In genomic region chr16:12260119-12260646, GRCh38 we compare ENCODE assay signal across 2 cellular contexts.
TF ChIP-seq lines count a peak whose summit lies in the region.

No MANE protein-coding gene starts in this region.

TF ChIP-seq in GM23338, 12 proteins besides CTCF, POLR2A, EP300 and RAD21 (continued from another document):
- TF ChIP-seq, protein P1, sequence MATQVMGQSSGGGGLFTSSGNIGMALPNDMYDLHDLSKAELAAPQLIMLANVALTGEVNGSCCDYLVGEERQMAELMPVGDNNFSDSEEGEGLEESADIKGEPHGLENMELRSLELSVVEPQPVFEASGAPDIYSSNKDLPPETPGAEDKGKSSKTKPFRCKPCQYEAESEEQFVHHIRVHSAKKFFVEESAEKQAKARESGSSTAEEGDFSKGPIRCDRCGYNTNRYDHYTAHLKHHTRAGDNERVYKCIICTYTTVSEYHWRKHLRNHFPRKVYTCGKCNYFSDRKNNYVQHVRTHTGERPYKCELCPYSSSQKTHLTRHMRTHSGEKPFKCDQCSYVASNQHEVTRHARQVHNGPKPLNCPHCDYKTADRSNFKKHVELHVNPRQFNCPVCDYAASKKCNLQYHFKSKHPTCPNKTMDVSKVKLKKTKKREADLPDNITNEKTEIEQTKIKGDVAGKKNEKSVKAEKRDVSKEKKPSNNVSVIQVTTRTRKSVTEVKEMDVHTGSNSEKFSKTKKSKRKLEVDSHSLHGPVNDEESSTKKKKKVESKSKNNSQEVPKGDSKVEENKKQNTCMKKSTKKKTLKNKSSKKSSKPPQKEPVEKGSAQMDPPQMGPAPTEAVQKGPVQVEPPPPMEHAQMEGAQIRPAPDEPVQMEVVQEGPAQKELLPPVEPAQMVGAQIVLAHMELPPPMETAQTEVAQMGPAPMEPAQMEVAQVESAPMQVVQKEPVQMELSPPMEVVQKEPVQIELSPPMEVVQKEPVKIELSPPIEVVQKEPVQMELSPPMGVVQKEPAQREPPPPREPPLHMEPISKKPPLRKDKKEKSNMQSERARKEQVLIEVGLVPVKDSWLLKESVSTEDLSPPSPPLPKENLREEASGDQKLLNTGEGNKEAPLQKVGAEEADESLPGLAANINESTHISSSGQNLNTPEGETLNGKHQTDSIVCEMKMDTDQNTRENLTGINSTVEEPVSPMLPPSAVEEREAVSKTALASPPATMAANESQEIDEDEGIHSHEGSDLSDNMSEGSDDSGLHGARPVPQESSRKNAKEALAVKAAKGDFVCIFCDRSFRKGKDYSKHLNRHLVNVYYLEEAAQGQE (IDR thresholded peaks at IDR 0.05; ENCODE audit: unreplicated experiment) = no peak
- TF ChIP-seq CREB1 (CRISPR knock-in tag; IDR thresholded peaks at IDR 0.05; ENCODE audit: low read depth) (no peak), POLR2AphosphoS5 (IDR thresholded peaks at IDR 0.05; ENCODE audit: low read depth) (no peak), STAT1 (IDR thresholded peaks at IDR 0.05; ENCODE audit: unreplicated experiment) (no peak), NANOG (IDR thresholded peaks at IDR 0.05; ENCODE audit: borderline replicate concordance) (no peak), ZNF331 (CRISPR knock-in tag; IDR thresholded peaks at IDR 0.05; ENCODE audit: low read depth) (no peak), EZH2phosphoT487 (IDR thresholded peaks at IDR 0.05; ENCODE audit: unreplicated experiment) (no peak), JUNB (IDR thresholded peaks at IDR 0.05; ENCODE audit: unreplicated experiment) (no peak), ZNF114 (CRISPR knock-in tag; IDR thresholded peaks at IDR 0.05) (no peak), ZNF462 (CRISPR knock-in tag; IDR thresholded peaks at IDR 0.05) (no peak), EZH2 (IDR thresholded peaks at IDR 0.05; ENCODE audit: low read depth, unreplicated experiment) (no peak)

TF ChIP-seq in K562, 482 proteins besides CTCF, POLR2A, EP300 and RAD21 (continued from another document):
- no peak for TF ChIP-seq CREB3L1 (IDR thresholded peaks at IDR 0.05; ENCODE audit: borderline replicate concordance, low read depth)
